1 cellular context compared by ENCODE assay signal in genomic region chr9:4755026-4755609, GRCh38.
A peak's percentile ranks its signal among the peaks of the same experiment; 100 is the strongest.
TF ChIP-seq lines count a peak whose summit lies in the region.

No MANE protein-coding gene starts in this region.

TF ChIP-seq in GM12878, 131 proteins besides CTCF, POLR2A, EP300 and RAD21:
- peak in 1 of 2 experiments; percentile 71; a peak in 2 of 4 replicates for TF ChIP-seq ETV6 (conservative IDR thresholded peaks at IDR 0.05 in 1 of 2, IDR thresholded peaks at IDR 0.05 in 1 of 2; ENCODE audit: borderline replicate concordance in 1 of 2, low read depth in 1 of 2)
- no peak for TF ChIP-seq SKIL (IDR thresholded peaks at IDR 0.05; ENCODE audit: low read depth, poor library complexity, severe bottlenecking)
- TF ChIP-seq RUNX3 (IDR thresholded peaks at IDR 0.05; ENCODE audit: low read length) = 0 out of 2 replicates have a peak, but pooled peaks have one; percentile 4
- no peak for TF ChIP-seq RFX5 (IDR thresholded peaks at IDR 0.05; ENCODE audit: low read depth, low read length)
- peak; percentile 42; the same call in 1 of the 2 replicates for TF ChIP-seq IRF4 (IDR thresholded peaks at IDR 0.05; ENCODE audit: low read depth, low read length)
- TF ChIP-seq NR2F1 (conservative IDR thresholded peaks at IDR 0.05) = no peak
- TF ChIP-seq MTA2 (IDR thresholded peaks at IDR 0.05; ENCODE audit: low read depth) = no peak
- no peak for TF ChIP-seq HSF1 (IDR thresholded peaks at IDR 0.05; ENCODE audit: low read depth, low read length)
- no peak for TF ChIP-seq RBBP5 (conservative IDR thresholded peaks at IDR 0.05)
- TF ChIP-seq TAF1 (IDR thresholded peaks at IDR 0.05; ENCODE audit: borderline replicate concordance, low read depth, low read length) = no peak
- TF ChIP-seq ATF3 (IDR thresholded peaks at IDR 0.05; ENCODE audit: borderline replicate concordance, extremely low read depth, low read depth, low read length) = no peak
- no peak for TF ChIP-seq PRDM15 (CRISPR knock-in tag; IDR thresholded peaks at IDR 0.05)
- TF ChIP-seq BMI1 (IDR thresholded peaks at IDR 0.05; ENCODE audit: borderline replicate concordance) = no peak
- no peak for TF ChIP-seq E4F1 (IDR thresholded peaks at IDR 0.05; ENCODE audit: borderline replicate concordance, partially characterized antibody)
- TF ChIP-seq MEF2A (IDR thresholded peaks at IDR 0.05; ENCODE audit: insufficient read depth, low read depth, low read length) = peak; percentile 79
- TF ChIP-seq ATF2 (IDR thresholded peaks at IDR 0.05; ENCODE audit: low read length) = 0 out of 2 replicates have a peak, but pooled peaks have one; percentile 44
- no peak for TF ChIP-seq NKRF (conservative IDR thresholded peaks at IDR 0.05)
- peak; percentile 42; the same call in 1 of the 2 replicates for TF ChIP-seq JUNB (IDR thresholded peaks at IDR 0.05)
- TF ChIP-seq LARP7 (IDR thresholded peaks at IDR 0.05) = no peak
TF ChIP-seq in GM12878: peak in this region for 6.
